Comparison of ENCODE assay signal across 8 cellular contexts in genomic region chr4:37976513-37976912, GRCh38. TPM values are rescaled to one million over a fixed set of nuclear protein-coding genes. Genes with fewer than 3 reads are reported as not detected.
A peak's percentile ranks its signal among the peaks of the same experiment; 100 is the strongest.
DNase-seq lines count a peak whose midpoint lies in the region; ATAC-seq, FAIRE-seq and TF ChIP-seq lines count a peak whose summit lies in the region.

No MANE protein-coding gene starts in this region.

- H3K4me1 Mint-ChIP-seq in CD8-positive, alpha-beta T cell (ENCODE audit: low read depth): peaks cover 19% of the 10 kb centered on the region

- H3K79me2 ChIP-seq in PC-9 (ENCODE audit: low read depth) (peaks cover 38% of the 10 kb centered on the region), osteoblast (ENCODE audit: insufficient read depth, low read length) (peaks cover 34% of the 10 kb centered on the region)

- FAIRE-seq in GM12891 (lab: Jason Lieb, UNC): no peak

- intact Hi-C loops in CD8-positive, alpha-beta T cell (cut with DNase I, micrococcal nuclease): loop anchor here (5.0 to 10.0 kb wide), 5 partner anchors 61 to 1208 kb away; partner anchors contain the start of gene WDR19 (in 2 of the 2)
- intact Hi-C loops in PC-9 (cut with micrococcal nuclease; ENCODE audit: unreplicated experiment): loop anchor here (2.0 to 5.0 kb wide), 3 partner anchors 46 to 150 kb away; partner anchors contain the start of gene PGM2

- H3K27me3 Mint-ChIP-seq in CD8-positive, alpha-beta T cell (ENCODE audit: low read depth): no peaks in the 10 kb centered on the region

- POLR2A ChIA-PET in CD8-positive, alpha-beta T cell (lab: Charles Lee): interaction anchor here (0.7 to 1.4 kb wide), 2 partner anchors 126 to 150 kb away, joined by 3 to 7 read pairs; partner anchors contain the start of gene PGM2
- POLR2A ChIA-PET in PC-9 (lab: Charles Lee; ENCODE audit: unreplicated experiment): interaction anchor here (0.6 to 0.8 kb wide), 2 partner anchors 204 to 535 kb away, joined by 3 to 4 read pairs; no protein-coding TSS in a partner anchor

- TSS peak; percentile 81 for BruUV-seq in PC-9 (replicated peaks; lab: Mats Ljungman, UMichigan)

- H3K4me2 ChIP-seq in PC-9 (peak overlapping the region; percentile 97), osteoblast (ENCODE audit: insufficient read depth, low read length) (peak overlapping the region; percentile 53)

- H4K20me1 ChIP-seq in PC-9 (ENCODE audit: insufficient read depth): no peaks in the 10 kb centered on the region
- no peaks in the 10 kb centered on the region for H4K20me1 ChIP-seq in osteoblast (ENCODE audit: insufficient read depth, low read length)

- peak overlapping the region; percentile 66 for H3K27ac Mint-ChIP-seq in CD8-positive, alpha-beta T cell

- CTCF ChIA-PET in CD8-positive, alpha-beta T cell (lab: Charles Lee): interaction anchor here (0.7 to 2.8 kb wide), 7 partner anchors 24 to 764 kb away, joined by 3 to 11 read pairs (median 3); partner anchors contain the start of gene TBC1D1
- CTCF ChIA-PET in PC-9 (lab: Charles Lee): interaction anchor here (1.2 kb wide), 1 partner anchor 174 kb away, joined by 3 read pairs; no protein-coding TSS in a partner anchor

- no peak for ATAC-seq in CD8-positive, alpha-beta T cell
- ATAC-seq in esophagus mucosa (peak; percentile 40), GM19351 (IDR thresholded peaks at IDR 0.05; ENCODE audit: unreplicated experiment) (no peak)

- DNase-seq in CD8-positive, alpha-beta T cell: no peak
- peak in 1 of 2 experiments; percentile 61 for DNase-seq in PC-9
- DNase-seq in osteoblast (ENCODE audit: insufficient read length, low spot score, missing footprints): no peak
- DNase-seq in GM12891 (ENCODE audit: insufficient read length, low spot score): no peak
- no peak for DNase-seq in retina
- DNase-seq in NCI-H446 treated with DMSO at 0.1 percent for 48 hours (lab: John Stamatoyannopoulos, UW): no peak

- H3K27ac ChIP-seq in CD8-positive, alpha-beta T cell (ENCODE audit: low read depth, low read length): peak overlapping the region; percentile 16
- H3K27ac ChIP-seq in PC-9 (peak overlapping the region; percentile 73), osteoblast (ENCODE audit: low read depth, low read length) (peak overlapping the region; percentile 30)

- no peaks in the 10 kb centered on the region for H3K9me3 ChIP-seq in CD8-positive, alpha-beta T cell (ENCODE audit: low read length)
- H3K9me3 ChIP-seq in PC-9 (ENCODE audit: insufficient read depth, low read depth): no peaks in the 10 kb centered on the region
- H3K9me3 ChIP-seq in osteoblast (ENCODE audit: low read depth, low read length): no peaks in the 10 kb centered on the region

- H3K9me3 Mint-ChIP-seq in CD8-positive, alpha-beta T cell: no peaks in the 10 kb centered on the region

- no peak for TF ChIP-seq POLR2A in GM12891 (IDR thresholded peaks at IDR 0.05; ENCODE audit: low read depth, low read length)

- H3F3A ChIP-seq in PC-9 (ENCODE audit: insufficient read depth, low read depth): peaks cover 19% of the 10 kb centered on the region; the same call in 1 of the 2 replicates

- TF ChIP-seq CTCF in CD8-positive, alpha-beta T cell (IDR thresholded peaks at IDR 0.05): no peak
- TF ChIP-seq CTCF in PC-9 (conservative IDR thresholded peaks at IDR 0.05) (no peak), osteoblast (IDR thresholded peaks at IDR 0.05; ENCODE audit: extremely low read depth, low read depth, low read length) (no peak)

- H3K27me3 ChIP-seq in CD8-positive, alpha-beta T cell (ENCODE audit: insufficient read depth, low read length): no peaks in the 10 kb centered on the region
- no peaks in the 10 kb centered on the region for H3K27me3 ChIP-seq in PC-9 (ENCODE audit: insufficient read depth, low read depth)
- H3K27me3 ChIP-seq in osteoblast (ENCODE audit: insufficient read depth, low read length): no peaks in the 10 kb centered on the region

- no peaks in the 10 kb centered on the region for H3K36me3 ChIP-seq in CD8-positive, alpha-beta T cell (ENCODE audit: insufficient read depth, low read length)
- H3K36me3 ChIP-seq in PC-9 (ENCODE audit: low read depth): no peaks in the 10 kb centered on the region
- H3K36me3 ChIP-seq in osteoblast (ENCODE audit: insufficient read depth, low read length): no peaks in the 10 kb centered on the region

- no peaks in the 10 kb centered on the region for H3K9me2 ChIP-seq in PC-9 (ENCODE audit: insufficient read depth)

- peak overlapping the region; percentile 87 for H3K4me3 Mint-ChIP-seq in CD8-positive, alpha-beta T cell

- peaks cover 16% of the 10 kb centered on the region for H3K4me1 ChIP-seq in CD8-positive, alpha-beta T cell (ENCODE audit: insufficient read depth, low read length)
- H3K4me1 ChIP-seq in PC-9 (replicated peaks; ENCODE audit: insufficient read depth): peaks cover 35% of the 10 kb centered on the region
- H3K4me1 ChIP-seq in osteoblast (ENCODE audit: insufficient read depth, low read length): peaks cover 15% of the 10 kb centered on the region

- no peak overlapping the region for H3K4me3 ChIP-seq in CD8-positive, alpha-beta T cell (ENCODE audit: low read depth, low read length)
- H3K4me3 ChIP-seq in PC-9 (peak overlapping the region; percentile 68), osteoblast (ENCODE audit: insufficient read depth, low read length) (peak overlapping the region; percentile 59)

- H3K36me3 Mint-ChIP-seq in CD8-positive, alpha-beta T cell: no peaks in the 10 kb centered on the region

- peak overlapping the region; percentile 91 for H2AFZ ChIP-seq in PC-9
- H2AFZ ChIP-seq in osteoblast (ENCODE audit: low read length): peak overlapping the region; percentile 53

TF ChIP-seq in GM12891, 5 proteins besides CTCF, POLR2A, EP300 and RAD21:
- TF ChIP-seq TAF1 (IDR thresholded peaks at IDR 0.05; ENCODE audit: low read depth, low read length) (no peak), POLR2AphosphoS5 (IDR thresholded peaks at IDR 0.05; ENCODE audit: low read depth, low read length) (no peak), POU2F2 (IDR thresholded peaks at IDR 0.05; ENCODE audit: low read depth, low read length) (no peak), PAX5 (IDR thresholded peaks at IDR 0.05; ENCODE audit: insufficient read depth, low read length, severe bottlenecking) (no peak), SPI1 (IDR thresholded peaks at IDR 0.05; ENCODE audit: low read depth, low read length) (no peak)
TF ChIP-seq in GM12891: peak in this region for 0.

RNA-seq across cellular contexts. Expression of gene PTTG2, which starts 16.3 kb away (rescaled TPM):
- 1 to 10 TPM in 1 of 2 experiments, under 1 TPM in 1; 0.98 to 1.4 TPM for total RNA-seq in CD8-positive, alpha-beta T cell
- total RNA-seq in PC-9 (2021) (0.55 and 2.1 TPM in 2 replicates), esophagus mucosa (0.44 TPM), osteoblast (not detected in 2 replicates)
- not detected for polyA plus RNA-seq in GM12891 (2012; ENCODE audit: low read depth, missing spikeins)

Comparison
In these comparisons a context has a peak if more than half of its experiments do, and no peak if none do; other contexts are left out.
1. H3K27ac ChIP-seq: peak in every context shown above with its lines; median percentile 73 in PC-9; 30 in osteoblast; 16 in CD8-positive, alpha-beta T cell.